8 cellular contexts compared by ENCODE assay signal in the genomic region with DNA sequence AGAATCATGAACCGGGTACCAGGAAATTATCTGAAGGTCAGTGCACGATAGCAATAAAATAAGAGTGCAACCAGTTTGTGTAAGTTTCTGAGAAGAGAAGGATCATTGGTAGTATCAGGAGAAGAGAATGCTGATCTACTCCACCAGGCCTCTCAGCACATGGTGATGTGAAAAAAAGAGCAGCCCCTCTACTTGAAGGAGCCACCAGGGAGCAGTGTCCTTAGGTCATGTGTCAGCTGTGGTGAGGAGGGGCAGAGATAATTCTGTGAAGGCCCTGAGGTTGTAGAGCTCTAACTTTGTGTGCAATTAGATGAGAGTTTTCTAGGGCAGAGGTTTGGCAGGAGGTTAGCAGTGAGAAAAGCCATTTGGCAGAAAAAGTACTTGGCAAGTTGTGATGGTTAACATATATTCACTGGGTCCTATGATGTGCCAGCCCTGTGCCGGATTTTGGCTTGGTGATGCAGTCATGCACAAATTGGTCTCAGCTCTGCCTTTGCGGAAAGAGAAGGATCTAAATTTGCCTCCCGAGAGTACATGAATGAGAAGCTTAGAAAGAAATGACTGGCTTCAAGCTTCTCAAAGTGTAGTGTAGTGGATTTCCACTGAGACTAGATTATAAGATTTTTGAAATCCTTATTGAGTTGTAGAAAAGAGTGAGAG. TPM values are rescaled to one million over a fixed set of nuclear protein-coding genes. Genes with fewer than 3 reads are reported as not detected.
DNase-seq lines count a peak whose midpoint lies in the region; ATAC-seq and TF ChIP-seq lines count a peak whose summit lies in the region.

No MANE protein-coding gene starts in this region.

- H3K9me2 ChIP-seq in OCI-LY7 (ENCODE audit: insufficient read depth, low read length) = no peaks in the 10 kb centered on the region

- CTCF ChIA-PET in Caco-2 (lab: Charles Lee) (interaction anchor here (0.9 to 1.4 kb wide), 2 partner anchors 55 to 89 kb away, joined by 3 to 10 read pairs; no protein-coding TSS in a partner anchor), OCI-LY7 (lab: Charles Lee; ENCODE audit: unreplicated experiment) (no interaction called here)

- no peak overlapping the region for H2AFZ ChIP-seq in OCI-LY7 (ENCODE audit: low read length)

- POLR2A ChIA-PET in Caco-2 (lab: Charles Lee) (no interaction called here), OCI-LY7 (lab: Charles Lee) (interaction anchor here (1.7 kb wide), 1 partner anchor 11 kb away, joined by 5 read pairs; no protein-coding TSS in a partner anchor)

- H3K4me1 Mint-ChIP-seq in Caco-2 (ENCODE audit: low read depth, unreplicated experiment) = no peaks in the 10 kb centered on the region

- BruUV-seq in Caco-2 (replicated peaks; lab: Mats Ljungman, UMichigan) = no TSS peak
- no TSS peak for BruUV-seq in OCI-LY7 (replicated peaks; lab: Mats Ljungman, UMichigan)

- H3K4me3 ChIP-seq in Caco-2 (ENCODE audit: low read depth, low read length) (no peak overlapping the region), OCI-LY7 (ENCODE audit: low read depth, low read length, poor library complexity, severe bottlenecking) (no peak overlapping the region), gastroesophageal sphincter (no peak overlapping the region)

- H3K4me1 ChIP-seq in Caco-2 (no peaks in the 10 kb centered on the region), OCI-LY7 (ENCODE audit: insufficient read depth, low read length, poor library complexity, severe bottlenecking) (peaks cover 6% of the 10 kb centered on the region), gastroesophageal sphincter (no peaks in the 10 kb centered on the region)

- no peak overlapping the region for H3K27ac ChIP-seq in OCI-LY7 (ENCODE audit: low read depth, low read length, poor library complexity, severe bottlenecking)
- H3K27ac ChIP-seq in gastroesophageal sphincter = no peak overlapping the region

- H3K9me3 Mint-ChIP-seq in Caco-2 (ENCODE audit: unreplicated experiment) = no peaks in the 10 kb centered on the region

- no peak for TF ChIP-seq EP300 in gastroesophageal sphincter (IDR thresholded peaks at IDR 0.05)

- H3K36me3 ChIP-seq in Caco-2 (ENCODE audit: control insufficient read depth, insufficient read depth, low read length) = no peaks in the 10 kb centered on the region
- no peaks in the 10 kb centered on the region for H3K36me3 ChIP-seq in OCI-LY7 (ENCODE audit: insufficient read depth, low read length)
- no peaks in the 10 kb centered on the region for H3K36me3 ChIP-seq in gastroesophageal sphincter

- no peaks in the 10 kb centered on the region for H3K36me3 Mint-ChIP-seq in Caco-2 (ENCODE audit: insufficient read depth, unreplicated experiment)

- WGBS in gastroesophageal sphincter (ENCODE audit: low coverage in 1 of 2), 2 donors = 87 to 90% methylated on average over 3 to 5 of the region's 5 CpGs

- no peaks in the 10 kb centered on the region; the same call in 1 of the 2 replicates for H4K20me1 ChIP-seq in OCI-LY7 (ENCODE audit: insufficient read depth, low read length)

- H3K27me3 Mint-ChIP-seq in Caco-2 (ENCODE audit: insufficient read depth, unreplicated experiment) = peaks cover 6% of the 10 kb centered on the region

- peak; percentile 82 for ATAC-seq in GM19328 (IDR thresholded peaks at IDR 0.05; ENCODE audit: unreplicated experiment)
- peak; percentile 87 for ATAC-seq in HG02938 (IDR thresholded peaks at IDR 0.05; ENCODE audit: unreplicated experiment)
- ATAC-seq in gastroesophageal sphincter = no peak

- H3K4me2 ChIP-seq in OCI-LY7 (ENCODE audit: low read length) = no peak overlapping the region

- no peak overlapping the region for H3K4me3 Mint-ChIP-seq in Caco-2 (ENCODE audit: unreplicated experiment)

- no peak overlapping the region for H3K27ac Mint-ChIP-seq in Caco-2 (ENCODE audit: unreplicated experiment)

- no peaks in the 10 kb centered on the region for H3K79me2 ChIP-seq in OCI-LY7 (ENCODE audit: insufficient read depth, low read depth, low read length)

- TF ChIP-seq CTCF in Caco-2 (IDR thresholded peaks at IDR 0.05; ENCODE audit: insufficient read depth in 1 of 2, low read depth in 1 of 2, low read length in 1 of 2, severe bottlenecking in 1 of 2, unreplicated experiment in 1 of 2) (peak in 1 of 2 experiments; percentile 39), OCI-LY7 (conservative IDR thresholded peaks at IDR 0.05; ENCODE audit: low read length) (peak; percentile 65), gastroesophageal sphincter (IDR thresholded peaks at IDR 0.05) (no peak)

- TF ChIP-seq POLR2A in gastroesophageal sphincter (IDR thresholded peaks at IDR 0.05) = no peak

- H3K27me3 ChIP-seq in Caco-2 (replicated peaks; ENCODE audit: control insufficient read depth, insufficient read depth, low read length) (no peaks in the 10 kb centered on the region), gastroesophageal sphincter (no peaks in the 10 kb centered on the region)

- DNase-seq in Caco-2 (peak; percentile 23 to 40), OCI-LY7 (ENCODE audit: low spot score) (peak; percentile 33), NCI-H345 treated with DMSO at 0.1 percent for 48 hours (lab: John Stamatoyannopoulos, UW; ENCODE audit: unreplicated experiment) (no peak), HT-29 (ENCODE audit: low spot score) (no peak)
- no peak for DNase-seq in stimulated activated CD4-positive, alpha-beta T cell treated with anti-CD3 and anti-CD28 coated beads, Interleukin-2, amount 100 ng/mL, for 24 hours

- intact Hi-C loops in Caco-2 (cut with micrococcal nuclease; ENCODE audit: unreplicated experiment) (loop anchor here (1.0 kb wide), 1 partner anchor 55 kb away; no protein-coding TSS in a partner anchor), OCI-LY7 (cut with micrococcal nuclease; ENCODE audit: unreplicated experiment) (no loop called here)

- no peaks in the 10 kb centered on the region for H3K9me3 ChIP-seq in Caco-2
- no peaks in the 10 kb centered on the region for H3K9me3 ChIP-seq in OCI-LY7 (ENCODE audit: low read length)
- no peaks in the 10 kb centered on the region for H3K9me3 ChIP-seq in gastroesophageal sphincter

RNA-seq across cellular contexts. Expression of gene ZC3H13, which starts 19.2 kb away (rescaled TPM):
- total RNA-seq in Caco-2 (2022) (45.0 and 47.0 TPM in 2 replicates), OCI-LY7 (2022) (40.9 and 43.9 TPM in 2 replicates), gastroesophageal sphincter (10 to 100 TPM; 31.6 to 49.7 (median 38.0) TPM)
- 27.2 and 28.2 TPM in 2 replicates for total RNA-seq in OCI-LY7 (2014; rRNA removed; shearing (Covaris generic))
- total RNA-seq in HT-29 (2014; rRNA removed; shearing (Covaris generic)) = 14.3 and 14.8 TPM in 2 replicates

RNA-seq across cellular contexts. Expression of gene CPB2, which starts 33.1 kb away (rescaled TPM):
- total RNA-seq in Caco-2 (2022) (0.18 TPM in 1 of 2 replicates, not detected in the other), OCI-LY7 (2022) (not detected in 2 replicates), gastroesophageal sphincter (not detected)
- not detected in 2 replicates for total RNA-seq in OCI-LY7 (2014; rRNA removed; shearing (Covaris generic))
- total RNA-seq in HT-29 (2014; rRNA removed; shearing (Covaris generic)) = not detected in 2 replicates

Comparison
In these comparisons a context has a peak if more than half of its experiments do, and no peak if none do; other contexts are left out.
1. DNase-seq: peak in Caco-2 (2 of 2) and OCI-LY7 (single experiment); none in NCI-H345 treated with DMSO at 0.1 percent for 48 hours (single experiment), stimulated activated CD4-positive, alpha-beta T cell treated with anti-CD3 and anti-CD28 coated beads, Interleukin-2, amount 100 ng/mL, for 24 hours (0 of 2) and HT-29 (single experiment).